Comparison of ENCODE assay signal across 18 cellular contexts in genomic region chr5:121138495-121138907, GRCh38.
"Had no signal": no experiment of that assay in that cellular context is flagged by ENCODE, and none has a peak within 500 bp of the region (broad histone marks: within the 10 kb centered on the region; RNA-seq: fewer than 3 reads in every experiment).

No MANE protein-coding gene starts in this region.

- FAIRE-seq: colon had no signal

- H3K36me3 ChIP-seq: adrenal gland, esophagus squamous epithelium, right atrium auricular region, tibial artery, vagina, WERI-Rb-1 had no signal

- H3K9me3 ChIP-seq: adrenal gland, esophagus squamous epithelium, right atrium auricular region, tibial artery, vagina had no signal

- ATAC-seq: foreskin keratinocyte; natural killer cell treated with Interleukin-12 subunit alpha and Interleukin-12 subunit beta and Interleukin-15 and Interleukin-18, amount 100 ng/mL, for 72 hours; stimulated activated naive B cell treated with anti-CD40 and anti-IgM and Interleukin-4, amounts not matched to agents 10 μg/mL and 1 μg/mL and 100 μg/mL, for 72 hours had no signal

- H3K4me1 ChIP-seq: adrenal gland, esophagus squamous epithelium, right atrium auricular region, tibial artery, vagina had no signal

- DNase-seq: activated CD4-positive, alpha-beta memory T cell treated with anti-CD3 and anti-CD28 coated beads for 36 hours; activated effector memory CD4-positive, alpha-beta T cell treated with Interleukin-2 at 50 U/mL for 16 hours; activated naive CD4-positive, alpha-beta T cell treated with anti-CD3 and anti-CD28 coated beads, Interleukin-2, amount 50 U/mL, for 16 hours; activated T-cell treated with anti-CD3 and anti-CD28 coated beads, Interleukin-2, amount 50 U/mL, for 24 hours; adrenal gland; caudate nucleus; esophagus squamous epithelium; stimulated activated CD4-positive, alpha-beta T cell treated with anti-CD3 and anti-CD28 coated beads, Interleukin-15, amount 100 ng/mL, for 24 hours; stimulated activated CD4-positive, alpha-beta T cell treated with anti-CD3 and anti-CD28 coated beads, Interleukin-4, amount 100 ng/mL, for 1 hour; stimulated activated naive B cell treated with anti-CD40 and anti-IgM and Interleukin-4, amounts not matched to agents 10 μg/mL and 1 μg/mL and 100 μg/mL, for 72 hours; T-helper 9 cell; tibial artery; WERI-Rb-1 had no signal

- H3K4me3 ChIP-seq: adrenal gland, esophagus squamous epithelium, right atrium auricular region, tibial artery, vagina had no signal

- H3K27ac ChIP-seq: adrenal gland, esophagus squamous epithelium, foreskin keratinocyte, right atrium auricular region, tibial artery, vagina had no signal

- H3K27me3 ChIP-seq: adrenal gland, esophagus squamous epithelium, foreskin keratinocyte, right atrium auricular region, tibial artery, vagina had no signal
